8 cellular contexts compared by ENCODE assay signal in genomic region chr18:63238711-63239110, GRCh38.
DNase-seq lines count a peak whose midpoint lies in the region; FAIRE-seq and TF ChIP-seq lines count a peak whose summit lies in the region.
"Had no signal": no experiment of that assay in that cellular context is flagged by ENCODE, and none has a peak within 500 bp of the region (broad histone marks: within the 10 kb centered on the region; RNA-seq: fewer than 3 reads in every experiment).

No MANE protein-coding gene starts in this region.

- H3K79me2 ChIP-seq in keratinocyte (ENCODE audit: control insufficient read depth, insufficient read depth, low read length), result no peaks in the 10 kb centered on the region

- peak overlapping the region; percentile 57 for H3K27ac ChIP-seq in HUES64 (ENCODE audit: low read depth, low read length)
- H3K27ac ChIP-seq in angular gyrus (ENCODE audit: low read depth, low read length), result peak overlapping the region; percentile 79
- no peak overlapping the region for H3K27ac ChIP-seq in keratinocyte (ENCODE audit: control insufficient read depth, insufficient read depth, low read length)
- H3K27ac ChIP-seq in stomach, result peak overlapping the region in 4 of 5 donors; percentile 69 to 83 (median 76)

- H3K9ac ChIP-seq in HUES64 (ENCODE audit: low read depth, low read length) (peak overlapping the region; percentile 2; the same call in 1 of the 2 replicates), keratinocyte (ENCODE audit: control insufficient read depth, extremely low read depth, insufficient read depth, low read length) (no peak overlapping the region)

- dilution Hi-C loops in keratinocyte (cut with MboI; ENCODE audit: extremely low pct_ligation_motif_present, low sequenced_read_pairs), result no loop called here

- H3K27me3 ChIP-seq in HUES64 (ENCODE audit: insufficient read depth, low read length) (no peaks in the 10 kb centered on the region), keratinocyte (ENCODE audit: control insufficient read depth, extremely low read depth, insufficient read depth, low read length) (no peaks in the 10 kb centered on the region), stomach (no peaks in the 10 kb centered on the region)

- peak overlapping the region; percentile 86 for H3K4me2 ChIP-seq in keratinocyte (ENCODE audit: control insufficient read depth, extremely low read depth, insufficient read depth, low read depth, low read length)

- DNase-seq in keratinocyte (ENCODE audit: low read depth, low spot score), result no peak
- DNase-seq in stomach, result no peak
- no peak for DNase-seq in central memory CD4-positive, alpha-beta T cell
- DNase-seq in SHP77 (lab: John Stamatoyannopoulos, UW), result no peak
- DNase-seq in stimulated activated naive CD4-positive, alpha-beta T cell (lab: John Stamatoyannopoulos, UW), result no peak
- DNase-seq: activated CD8-positive, alpha-beta memory T cell treated with anti-CD3 and anti-CD28 coated beads, Interleukin-2, amount 50 U/mL, for 4 hours had no signal

- H3K4me3 ChIP-seq in HUES64 (ENCODE audit: low read length) (no peak overlapping the region), keratinocyte (ENCODE audit: control insufficient read depth in 2 of 3, extremely low read depth in 1 of 3, insufficient read depth in 2 of 3, low read depth in 1 of 3, low read length in 3 of 3) (no peak overlapping the region), stomach (no peak overlapping the region)

- intact Hi-C loops in stomach (cut with DNase I; ENCODE audit: low total_unique reads), result no loop called here

- no peaks in the 10 kb centered on the region for H3K36me3 ChIP-seq in HUES64 (ENCODE audit: insufficient read depth, low read length)
- H3K36me3 ChIP-seq in keratinocyte (ENCODE audit: control insufficient read depth in 2 of 2, extremely low read depth in 1 of 2, insufficient read depth in 2 of 2, low read length in 2 of 2), result no peaks in the 10 kb centered on the region
- no peaks in the 10 kb centered on the region for H3K36me3 ChIP-seq in stomach

- WGBS in HUES64, result 52% methylated on average over 8 of the region's 9 CpGs
- 82 to 93% (median 87%) methylated on average over 9 of the region's 9 CpGs for WGBS in stomach, 5 donors

- H3K9me1 ChIP-seq in keratinocyte (ENCODE audit: control insufficient read depth, extremely low read depth, insufficient read depth, low read length), result no peaks in the 10 kb centered on the region

- peak overlapping the region; percentile 93 for H2AFZ ChIP-seq in keratinocyte (ENCODE audit: control insufficient read depth, low read length)

- TF ChIP-seq CTCF in keratinocyte (optimal IDR thresholded peaks at IDR 0.05 in 1 of 3, IDR thresholded peaks at IDR 0.05 in 1 of 3, conservative IDR thresholded peaks at IDR 0.05 in 1 of 3; ENCODE audit: extremely low read depth in 1 of 3, insufficient read depth in 2 of 3, low read length in 3 of 3) (no peak), stomach (IDR thresholded peaks at IDR 0.05) (no peak)

- H3K9me3 ChIP-seq in HUES64 (ENCODE audit: insufficient read depth, low read depth, low read length) (no peaks in the 10 kb centered on the region), keratinocyte (ENCODE audit: control insufficient read depth, low read depth, low read length) (no peaks in the 10 kb centered on the region), stomach (no peaks in the 10 kb centered on the region)

- TF ChIP-seq EP300 in stomach (IDR thresholded peaks at IDR 0.05), result no peak

- no peak for FAIRE-seq in keratinocyte (lab: Jason Lieb, UNC)

- TF ChIP-seq POLR2A in stomach (IDR thresholded peaks at IDR 0.05), result no peak

- H3K4me1 ChIP-seq in HUES64 (ENCODE audit: insufficient read depth, low read length) (peaks cover 22% of the 10 kb centered on the region), keratinocyte (ENCODE audit: control insufficient read depth, extremely low read depth, insufficient read depth, low read length) (peaks cover 18% of the 10 kb centered on the region), stomach (peaks cover 8 to 40% (median 19%) of the 10 kb centered on the region in 4 donors)

- H4K20me1 ChIP-seq in keratinocyte (ENCODE audit: control insufficient read depth, extremely low read depth, insufficient read depth, low read length), result no peaks in the 10 kb centered on the region
